Comparison of ENCODE assay signal across 1 cellular context in the genomic region with DNA sequence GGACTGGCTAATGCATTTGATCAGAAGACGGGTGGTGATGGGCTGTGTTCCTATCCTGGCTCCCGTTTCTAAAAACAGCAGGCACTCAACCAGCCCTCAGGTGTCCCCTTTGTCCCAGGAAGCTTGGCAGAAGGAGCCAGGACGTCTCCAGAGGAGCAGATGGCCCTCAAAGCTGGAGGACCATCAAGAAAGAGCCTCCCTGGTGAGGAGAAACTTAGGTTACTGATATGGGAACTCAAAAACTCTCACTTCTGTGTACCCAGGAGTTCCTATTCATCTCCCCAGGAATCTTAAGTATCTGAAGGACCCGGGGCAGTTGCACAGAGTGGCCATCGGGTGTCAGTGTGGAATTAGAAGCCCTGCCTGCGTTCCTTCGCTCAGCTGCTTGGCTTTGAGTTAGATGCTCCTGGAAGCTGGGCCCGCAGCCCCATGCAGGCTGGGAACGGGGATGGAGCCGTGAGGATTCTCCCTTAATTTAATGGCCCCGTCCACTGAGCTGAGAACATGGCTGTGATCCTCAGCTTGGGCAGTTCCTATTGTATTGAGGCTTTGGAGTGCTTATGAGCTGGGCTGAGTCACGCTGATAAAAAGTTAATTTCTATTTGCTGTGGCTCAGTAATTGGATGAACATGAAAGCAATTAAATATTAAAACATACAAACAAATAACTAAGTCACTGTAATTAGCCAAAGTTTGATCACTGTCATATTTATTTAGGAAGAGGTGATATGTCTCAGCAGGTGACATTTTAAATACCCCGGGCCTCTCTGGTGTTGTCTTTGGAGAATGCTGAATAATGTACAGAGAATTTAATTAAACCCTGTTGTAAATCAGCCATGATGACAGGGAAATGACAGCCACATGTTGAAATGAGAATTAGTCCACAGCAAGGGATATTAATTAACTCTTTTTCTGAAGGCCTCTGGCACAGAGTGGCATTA.
A peak's percentile ranks its signal among the peaks of the same experiment; 100 is the strongest.
TF ChIP-seq lines count a peak whose summit lies in the region.

No MANE protein-coding gene starts in this region.

TF ChIP-seq in HEK293, 187 proteins besides CTCF, POLR2A, EP300 and RAD21 (continued from another document and continues in another):
- TF ChIP-seq, protein P1, sequence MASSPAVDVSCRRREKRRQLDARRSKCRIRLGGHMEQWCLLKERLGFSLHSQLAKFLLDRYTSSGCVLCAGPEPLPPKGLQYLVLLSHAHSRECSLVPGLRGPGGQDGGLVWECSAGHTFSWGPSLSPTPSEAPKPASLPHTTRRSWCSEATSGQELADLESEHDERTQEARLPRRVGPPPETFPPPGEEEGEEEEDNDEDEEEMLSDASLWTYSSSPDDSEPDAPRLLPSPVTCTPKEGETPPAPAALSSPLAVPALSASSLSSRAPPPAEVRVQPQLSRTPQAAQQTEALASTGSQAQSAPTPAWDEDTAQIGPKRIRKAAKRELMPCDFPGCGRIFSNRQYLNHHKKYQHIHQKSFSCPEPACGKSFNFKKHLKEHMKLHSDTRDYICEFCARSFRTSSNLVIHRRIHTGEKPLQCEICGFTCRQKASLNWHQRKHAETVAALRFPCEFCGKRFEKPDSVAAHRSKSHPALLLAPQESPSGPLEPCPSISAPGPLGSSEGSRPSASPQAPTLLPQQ (tag by site-specific recombination; IDR thresholded peaks at IDR 0.05): peak; percentile 88
- TF ChIP-seq ZNF274 (IDR thresholded peaks at IDR 0.05; ENCODE audit: low read length) (no peak), ZNF274 (tag by site-specific recombination; IDR thresholded peaks at IDR 0.05; ENCODE audit: borderline replicate concordance) (no peak), ZNF596 (tag by site-specific recombination; IDR thresholded peaks at IDR 0.05) (no peak), HOXA7 (CRISPR knock-in tag; IDR thresholded peaks at IDR 0.05; ENCODE audit: borderline replicate concordance) (no peak), ZNF404 (tag by site-specific recombination; IDR thresholded peaks at IDR 0.05) (no peak), ZNF449 (tag by site-specific recombination; IDR thresholded peaks at IDR 0.05) (peak; percentile 41; the same call in 1 of the 2 replicates), ZNF138 (tag by site-specific recombination; IDR thresholded peaks at IDR 0.05; ENCODE audit: borderline replicate concordance) (no peak), ZNF16 (tag by site-specific recombination; IDR thresholded peaks at IDR 0.05; ENCODE audit: low read depth) (no peak), ZNF777 (tag by site-specific recombination; IDR thresholded peaks at IDR 0.05; ENCODE audit: borderline replicate concordance) (no peak), KLF16 (tag by site-specific recombination; IDR thresholded peaks at IDR 0.05) (no peak), ZNF426 (tag by site-specific recombination; IDR thresholded peaks at IDR 0.05) (no peak), ZNF785 (tag by site-specific recombination; IDR thresholded peaks at IDR 0.05) (no peak), REST (tag by site-specific recombination; IDR thresholded peaks at IDR 0.05) (no peak; the same call in 1 of the 2 replicates), ZNF121 (tag by site-specific recombination; IDR thresholded peaks at IDR 0.05) (peak; percentile 84), INSM2 (tag by site-specific recombination; IDR thresholded peaks at IDR 0.05) (peak; percentile 91), IKZF3 (tag by site-specific recombination; IDR thresholded peaks at IDR 0.05) (peak; percentile 87), ZNF248 (tag by site-specific recombination; IDR thresholded peaks at IDR 0.05) (no peak), ZNF48 (tag by site-specific recombination; IDR thresholded peaks at IDR 0.05) (no peak), ZNF529 (tag by site-specific recombination; IDR thresholded peaks at IDR 0.05; ENCODE audit: insufficient replicate concordance) (no peak), ZNF548 (tag by site-specific recombination; IDR thresholded peaks at IDR 0.05) (no peak), YY1 (tag by site-specific recombination; IDR thresholded peaks at IDR 0.05) (peak; percentile 66), ZNF510 (tag by site-specific recombination; IDR thresholded peaks at IDR 0.05; ENCODE audit: insufficient replicate concordance) (no peak), ZNF311 (tag by site-specific recombination; IDR thresholded peaks at IDR 0.05; ENCODE audit: borderline replicate concordance) (no peak)
- TF ChIP-seq, protein P2, sequence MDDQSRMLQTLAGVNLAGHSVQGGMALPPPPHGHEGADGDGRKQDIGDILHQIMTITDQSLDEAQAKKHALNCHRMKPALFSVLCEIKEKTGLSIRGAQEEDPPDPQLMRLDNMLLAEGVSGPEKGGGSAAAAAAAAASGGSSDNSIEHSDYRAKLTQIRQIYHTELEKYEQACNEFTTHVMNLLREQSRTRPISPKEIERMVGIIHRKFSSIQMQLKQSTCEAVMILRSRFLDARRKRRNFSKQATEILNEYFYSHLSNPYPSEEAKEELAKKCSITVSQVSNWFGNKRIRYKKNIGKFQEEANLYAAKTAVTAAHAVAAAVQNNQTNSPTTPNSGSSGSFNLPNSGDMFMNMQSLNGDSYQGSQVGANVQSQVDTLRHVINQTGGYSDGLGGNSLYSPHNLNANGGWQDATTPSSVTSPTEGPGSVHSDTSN (CRISPR knock-in tag; IDR thresholded peaks at IDR 0.05): no peak
- TF ChIP-seq, protein P3, sequence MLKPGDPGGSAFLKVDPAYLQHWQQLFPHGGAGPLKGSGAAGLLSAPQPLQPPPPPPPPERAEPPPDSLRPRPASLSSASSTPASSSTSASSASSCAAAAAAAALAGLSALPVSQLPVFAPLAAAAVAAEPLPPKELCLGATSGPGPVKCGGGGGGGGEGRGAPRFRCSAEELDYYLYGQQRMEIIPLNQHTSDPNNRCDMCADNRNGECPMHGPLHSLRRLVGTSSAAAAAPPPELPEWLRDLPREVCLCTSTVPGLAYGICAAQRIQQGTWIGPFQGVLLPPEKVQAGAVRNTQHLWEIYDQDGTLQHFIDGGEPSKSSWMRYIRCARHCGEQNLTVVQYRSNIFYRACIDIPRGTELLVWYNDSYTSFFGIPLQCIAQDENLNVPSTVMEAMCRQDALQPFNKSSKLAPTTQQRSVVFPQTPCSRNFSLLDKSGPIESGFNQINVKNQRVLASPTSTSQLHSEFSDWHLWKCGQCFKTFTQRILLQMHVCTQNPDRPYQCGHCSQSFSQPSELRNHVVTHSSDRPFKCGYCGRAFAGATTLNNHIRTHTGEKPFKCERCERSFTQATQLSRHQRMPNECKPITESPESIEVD (tag by site-specific recombination; IDR thresholded peaks at IDR 0.05): peak; percentile 90
- TF ChIP-seq, protein P4, sequence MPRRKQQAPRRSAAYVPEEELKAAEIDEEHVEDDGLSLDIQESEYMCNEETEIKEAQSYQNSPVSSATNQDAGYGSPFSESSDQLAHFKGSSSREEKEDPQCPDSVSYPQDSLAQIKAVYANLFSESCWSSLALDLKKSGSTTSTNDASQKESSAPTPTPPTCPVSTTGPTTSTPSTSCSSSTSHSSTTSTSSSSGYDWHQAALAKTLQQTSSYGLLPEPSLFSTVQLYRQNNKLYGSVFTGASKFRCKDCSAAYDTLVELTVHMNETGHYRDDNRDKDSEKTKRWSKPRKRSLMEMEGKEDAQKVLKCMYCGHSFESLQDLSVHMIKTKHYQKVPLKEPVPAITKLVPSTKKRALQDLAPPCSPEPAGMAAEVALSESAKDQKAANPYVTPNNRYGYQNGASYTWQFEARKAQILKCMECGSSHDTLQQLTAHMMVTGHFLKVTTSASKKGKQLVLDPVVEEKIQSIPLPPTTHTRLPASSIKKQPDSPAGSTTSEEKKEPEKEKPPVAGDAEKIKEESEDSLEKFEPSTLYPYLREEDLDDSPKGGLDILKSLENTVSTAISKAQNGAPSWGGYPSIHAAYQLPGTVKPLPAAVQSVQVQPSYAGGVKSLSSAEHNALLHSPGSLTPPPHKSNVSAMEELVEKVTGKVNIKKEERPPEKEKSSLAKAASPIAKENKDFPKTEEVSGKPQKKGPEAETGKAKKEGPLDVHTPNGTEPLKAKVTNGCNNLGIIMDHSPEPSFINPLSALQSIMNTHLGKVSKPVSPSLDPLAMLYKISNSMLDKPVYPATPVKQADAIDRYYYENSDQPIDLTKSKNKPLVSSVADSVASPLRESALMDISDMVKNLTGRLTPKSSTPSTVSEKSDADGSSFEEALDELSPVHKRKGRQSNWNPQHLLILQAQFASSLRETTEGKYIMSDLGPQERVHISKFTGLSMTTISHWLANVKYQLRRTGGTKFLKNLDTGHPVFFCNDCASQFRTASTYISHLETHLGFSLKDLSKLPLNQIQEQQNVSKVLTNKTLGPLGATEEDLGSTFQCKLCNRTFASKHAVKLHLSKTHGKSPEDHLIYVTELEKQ (tag by site-specific recombination; IDR thresholded peaks at IDR 0.05; ENCODE audit: borderline replicate concordance): 0 out of 2 replicates have a peak, but pooled peaks have one; percentile 60
- TF ChIP-seq, protein P5, sequence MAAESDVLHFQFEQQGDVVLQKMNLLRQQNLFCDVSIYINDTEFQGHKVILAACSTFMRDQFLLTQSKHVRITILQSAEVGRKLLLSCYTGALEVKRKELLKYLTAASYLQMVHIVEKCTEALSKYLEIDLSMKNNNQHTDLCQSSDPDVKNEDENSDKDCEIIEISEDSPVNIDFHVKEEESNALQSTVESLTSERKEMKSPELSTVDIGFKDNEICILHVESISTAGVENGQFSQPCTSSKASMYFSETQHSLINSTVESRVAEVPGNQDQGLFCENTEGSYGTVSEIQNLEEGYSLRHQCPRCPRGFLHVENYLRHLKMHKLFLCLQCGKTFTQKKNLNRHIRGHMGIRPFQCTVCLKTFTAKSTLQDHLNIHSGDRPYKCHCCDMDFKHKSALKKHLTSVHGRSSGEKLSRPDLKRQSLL (tag by site-specific recombination; IDR thresholded peaks at IDR 0.05): no peak
